8 cellular contexts compared by ENCODE assay signal in the genomic region with DNA sequence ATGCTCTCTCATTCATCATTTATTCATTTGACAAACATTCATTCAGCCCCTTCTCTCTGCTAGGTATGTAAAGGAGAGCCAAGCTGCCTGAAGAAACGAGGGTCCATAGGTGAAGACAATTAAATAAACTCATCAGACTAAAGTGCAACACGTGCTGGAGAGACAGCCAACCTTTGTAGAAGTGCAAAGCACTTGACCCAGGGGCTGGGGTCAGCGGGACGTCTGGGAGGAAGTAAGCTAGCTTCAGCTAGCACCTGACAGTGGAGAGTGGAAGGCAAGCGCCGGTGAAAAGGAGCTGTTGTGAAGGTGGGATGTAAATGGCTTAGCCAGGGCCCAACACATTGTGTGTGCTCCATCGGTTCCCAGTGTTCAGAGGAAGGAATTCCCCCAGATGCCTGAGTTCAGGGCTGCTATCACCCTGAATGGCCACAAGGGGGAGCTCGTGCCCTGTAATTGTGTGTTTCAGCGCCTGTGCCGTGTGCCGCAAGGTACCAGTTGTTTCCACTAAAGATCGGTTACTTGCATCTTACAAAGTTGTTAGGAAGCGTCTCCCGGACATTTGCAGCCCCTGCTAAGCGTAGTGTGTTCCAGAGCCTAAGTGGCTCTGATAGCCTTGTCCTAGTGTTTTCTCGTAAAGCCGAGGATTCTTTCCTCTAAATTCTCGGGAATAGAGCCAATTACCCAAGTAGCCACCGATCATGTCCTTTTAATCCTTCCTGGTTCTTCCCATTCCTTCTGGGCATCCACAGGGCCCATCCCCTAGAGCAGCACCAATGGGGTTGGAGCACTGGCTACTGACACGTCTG. TPM values are rescaled to one million over a fixed set of nuclear protein-coding genes. Genes with fewer than 3 reads are reported as not detected.
DNase-seq lines count a peak whose midpoint lies in the region; ATAC-seq, FAIRE-seq and TF ChIP-seq lines count a peak whose summit lies in the region.

No MANE protein-coding gene starts in this region.

- H3K4me3 ChIP-seq in KMS-11 (IDR thresholded peaks at IDR 0.05; ENCODE audit: insufficient read depth, low read depth, low read length): no peak overlapping the region

- peak; percentile 69 for DNase-seq in DMS79 treated with DMSO at 0.1 percent for 48 hours (lab: John Stamatoyannopoulos, UW)
- peak; percentile 61 to 71 for DNase-seq in SHP77 (lab: John Stamatoyannopoulos, UW)
- DNase-seq in activated T-helper 9 cell treated with anti-CD3 and anti-CD28 coated beads, Interleukin-2, amount 50 U/mL, for 16 hours (ENCODE audit: low read depth): peak; percentile 56
- DNase-seq in frontal cortex (ENCODE audit: low spot score in 2 of 2): peak; percentile 47 to 72
- DNase-seq in omental fat pad (ENCODE audit: low spot score): peak; percentile 40
- peak in 38 of 49 donors; percentile 6 to 66 (median 46) for DNase-seq in substantia nigra (lab: John Stamatoyannopoulos, UW)

- no peaks in the 10 kb centered on the region for H3K4me1 ChIP-seq in KMS-11 (ENCODE audit: low read depth, poor library complexity, severe bottlenecking)

- H4K20me1 ChIP-seq in KMS-11 (ENCODE audit: insufficient read depth): no peaks in the 10 kb centered on the region

- peak overlapping the region; percentile 12; the same call in 1 of the 2 replicates for H3K4me2 ChIP-seq in KMS-11

- ATAC-seq in omental fat pad (ENCODE audit: low FRiP score) (peak; percentile 75), HG02571 (IDR thresholded peaks at IDR 0.05; ENCODE audit: unreplicated experiment) (no peak)

- FAIRE-seq in frontal cortex (lab: Jason Lieb, UNC): no peak

- no peak overlapping the region for H3K9ac ChIP-seq in KMS-11

- peak; percentile 92 for TF ChIP-seq CTCF in KMS-11 (conservative IDR thresholded peaks at IDR 0.05; ENCODE audit: low read depth, low read length)
- peak in 2 of 3 donors; percentile 53 to 72 for TF ChIP-seq CTCF in omental fat pad (IDR thresholded peaks at IDR 0.05)

- H3K79me2 ChIP-seq in KMS-11 (ENCODE audit: insufficient read depth, low read depth): no peaks in the 10 kb centered on the region

- H3K27me3 ChIP-seq in KMS-11 (ENCODE audit: insufficient read depth, low read depth): no peaks in the 10 kb centered on the region; the same call in 1 of the 2 replicates

- H3K27ac ChIP-seq in KMS-11 (no peak overlapping the region), substantia nigra (ENCODE audit: low read depth, low read length, poor library complexity, severe bottlenecking) (no peak overlapping the region)

- no peaks in the 10 kb centered on the region for H3K36me3 ChIP-seq in KMS-11 (ENCODE audit: insufficient read depth)

- peak overlapping the region; percentile 28; the same call in 1 of the 2 replicates for H2AFZ ChIP-seq in KMS-11 (ENCODE audit: low read depth)

RNA-seq across cellular contexts. Expression of gene TLX1, which starts 30.6 kb away (rescaled TPM):
- total RNA-seq in frontal cortex: not detected
- not detected for total RNA-seq in omental fat pad
